ENCODE assay signal across 17 cellular contexts in the genomic region with DNA sequence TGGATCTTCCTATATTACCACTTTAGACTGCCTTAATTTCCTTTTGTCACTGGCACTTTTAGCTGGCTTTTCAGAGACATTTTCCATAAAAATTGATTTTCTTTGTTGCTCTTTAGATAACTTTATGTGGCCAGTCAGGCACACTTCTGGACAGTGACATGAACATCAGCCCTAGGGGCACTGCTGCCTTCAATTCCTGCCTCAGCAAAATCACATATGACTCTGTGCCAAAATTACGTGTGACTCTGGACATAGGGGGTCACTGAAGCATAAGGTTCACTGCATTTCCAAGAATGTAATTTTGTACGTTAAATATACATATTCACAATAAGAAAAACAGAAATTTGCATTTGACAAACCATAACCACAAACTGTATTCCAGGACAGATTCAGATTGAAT.
DNase-seq lines count a peak whose midpoint lies in the region; ATAC-seq and TF ChIP-seq lines count a peak whose summit lies in the region.
"Had no signal": no experiment of that assay in that cellular context is flagged by ENCODE, and none has a peak within 500 bp of the region (broad histone marks: within the 10 kb centered on the region; RNA-seq: fewer than 3 reads in every experiment).

No MANE protein-coding gene starts in this region.

- H3K27me3 Mint-ChIP-seq in CD8-positive, alpha-beta memory T cell = no peaks in the 10 kb centered on the region
- H3K27me3 Mint-ChIP-seq: effector memory CD8-positive, alpha-beta T cell had no signal

- TF ChIP-seq CTCF in GM12865 (IDR thresholded peaks at IDR 0.05; ENCODE audit: insufficient read depth, low read depth, low read length, missing control alignments) (no peak), PC-3 (conservative IDR thresholded peaks at IDR 0.05; ENCODE audit: low read depth, low read length) (no peak)

- no TSS peak for BruUV-seq in PC-3 (replicated peaks; lab: Mats Ljungman, UMichigan)

- peak overlapping the region; percentile 37 for H3K4me3 ChIP-seq in GM12865 (ENCODE audit: low read depth, low read length)
- H3K4me3 ChIP-seq in PC-3 (ENCODE audit: low read length) = no peak overlapping the region
- no peak overlapping the region for H3K4me3 ChIP-seq in CD8-positive, alpha-beta memory T cell (ENCODE audit: low read length)
- H3K4me3 ChIP-seq: A549, ovary had no signal

- H3K27ac ChIP-seq in PC-3 (ENCODE audit: low read length) = no peak overlapping the region
- no peak overlapping the region for H3K27ac ChIP-seq in CD8-positive, alpha-beta memory T cell (ENCODE audit: low read depth, low read length)
- H3K27ac ChIP-seq: A549, ovary had no signal

- H3K4me1 Mint-ChIP-seq in CD8-positive, alpha-beta memory T cell = no peaks in the 10 kb centered on the region
- H3K4me1 Mint-ChIP-seq: mesothelial cell of epicardium had no signal

- POLR2A ChIA-PET in PC-3 (lab: Charles Lee; ENCODE audit: unreplicated experiment) = no interaction called here
- POLR2A ChIA-PET in CD8-positive, alpha-beta memory T cell (lab: Charles Lee) = no interaction called here

- H4K20me1 ChIP-seq in PC-3 (ENCODE audit: low read length) = no peaks in the 10 kb centered on the region

- intact Hi-C loops in PC-3 (cut with micrococcal nuclease) = no loop called here

- no peaks in the 10 kb centered on the region for H3K27me3 ChIP-seq in PC-3 (ENCODE audit: low read length)
- no peaks in the 10 kb centered on the region for H3K27me3 ChIP-seq in CD8-positive, alpha-beta memory T cell (ENCODE audit: insufficient read depth, low read length, poor library complexity, severe bottlenecking)
- H3K27me3 ChIP-seq: ovary had no signal

- no peaks in the 10 kb centered on the region for H3K9me3 ChIP-seq in PC-3 (ENCODE audit: low read length)
- H3K9me3 ChIP-seq in CD8-positive, alpha-beta memory T cell (ENCODE audit: low read length) = no peaks in the 10 kb centered on the region
- H3K9me3 ChIP-seq: A549, ovary had no signal

- no peaks in the 10 kb centered on the region for H3K9me3 Mint-ChIP-seq in CD8-positive, alpha-beta memory T cell
- H3K9me3 Mint-ChIP-seq: effector memory CD8-positive, alpha-beta T cell; mesothelial cell of epicardium had no signal

- H3K9ac ChIP-seq in PC-3 (ENCODE audit: low read length) = no peak overlapping the region

- H3K4me3 Mint-ChIP-seq in CD8-positive, alpha-beta memory T cell = no peak overlapping the region
- H3K4me3 Mint-ChIP-seq: effector memory CD8-positive, alpha-beta T cell; mesothelial cell of epicardium had no signal

- H3K36me3 ChIP-seq in PC-3 (ENCODE audit: low read depth, low read length) = peaks cover 52% of the 10 kb centered on the region
- H3K36me3 ChIP-seq in CD8-positive, alpha-beta memory T cell (ENCODE audit: insufficient read depth, low read length) = peaks cover 13% of the 10 kb centered on the region
- H3K36me3 ChIP-seq: ovary had no signal

- DNase-seq in GM12865 (ENCODE audit: low read depth) (peak; percentile 37), PC-3 (no peak), NCI-H2107 treated with DMSO at 0.1 percent for 48 hours (lab: John Stamatoyannopoulos, UW; ENCODE audit: unreplicated experiment) (no peak)
- DNase-seq in CD8-positive, alpha-beta memory T cell = no peak
- DNase-seq: activated CD8-positive, alpha-beta memory T cell treated with anti-CD3 and anti-CD28 coated beads for 24 hours; effector memory CD8-positive, alpha-beta T cell; IMR-90; NCI-H1417; NCI-H526 treated with DMSO at 0.1 percent for 48 hours; ovary; stimulated activated CD8-positive, alpha-beta memory T cell treated with anti-CD3 and anti-CD28 coated beads, Interleukin-4, amount 100 ng/mL, for 48 hours had no signal

- no peak overlapping the region for H3K4me2 ChIP-seq in PC-3 (ENCODE audit: low read length)
- H3K4me2 ChIP-seq: A549 had no signal

- no peaks in the 10 kb centered on the region for H3K79me2 ChIP-seq in PC-3 (ENCODE audit: low read length)

- H3K27ac Mint-ChIP-seq in CD8-positive, alpha-beta memory T cell = no peak overlapping the region
- H3K27ac Mint-ChIP-seq: effector memory CD8-positive, alpha-beta T cell; mesothelial cell of epicardium had no signal

- no peaks in the 10 kb centered on the region for H3K9me2 ChIP-seq in PC-3 (replicated peaks; ENCODE audit: low read length)

- no peaks in the 10 kb centered on the region for H3F3A ChIP-seq in PC-3 (ENCODE audit: low read length, unreplicated experiment)

- no peak overlapping the region for H2AFZ ChIP-seq in PC-3 (ENCODE audit: low read length)

- peaks cover 21 to 62% (median 31%) of the 10 kb centered on the region in 3 donors for H3K36me3 Mint-ChIP-seq in CD8-positive, alpha-beta memory T cell

- ATAC-seq in GM19395 (IDR thresholded peaks at IDR 0.05; ENCODE audit: unreplicated experiment) (peak; percentile 16), HG02623 (IDR thresholded peaks at IDR 0.05; ENCODE audit: unreplicated experiment) (peak; percentile 32), HG03342 (IDR thresholded peaks at IDR 0.05; ENCODE audit: unreplicated experiment) (peak; percentile 25), PC-3 (no peak), HG03175 (IDR thresholded peaks at IDR 0.05; ENCODE audit: unreplicated experiment) (no peak)
- ATAC-seq: A549; effector memory CD8-positive, alpha-beta T cell had no signal

- CTCF ChIA-PET in PC-3 (lab: Charles Lee) = no interaction called here
- CTCF ChIA-PET in CD8-positive, alpha-beta memory T cell (lab: Charles Lee) = no interaction called here

- H3K4me1 ChIP-seq in PC-3 (ENCODE audit: insufficient read depth, low read length) = no peaks in the 10 kb centered on the region
- H3K4me1 ChIP-seq in CD8-positive, alpha-beta memory T cell (ENCODE audit: insufficient read depth, low read length) = no peaks in the 10 kb centered on the region
- H3K4me1 ChIP-seq: A549 had no signal

Comparison
In these comparisons a context has a peak if more than half of its experiments do, and no peak if none do; other contexts are left out.
1. ATAC-seq: peak in GM19395 (single experiment), HG02623 (single experiment) and HG03342 (single experiment); none in PC-3 (single experiment) and HG03175 (single experiment).